ENCODE assay signal across 21 cellular contexts in genomic region chr1:60156371-60156770, GRCh38.
"Had no signal": no experiment of that assay in that cellular context is flagged by ENCODE, and none has a peak within 500 bp of the region (broad histone marks: within the 10 kb centered on the region; RNA-seq: fewer than 3 reads in every experiment).

No MANE protein-coding gene starts in this region.

- H3K27ac Mint-ChIP-seq: dendritic cell treated with granulocyte-macrophage colony-stimulating factor and Interleukin-4, amounts not matched to agents 40 ng/mL and 50 ng/mL, for 4 days; effector memory CD8-positive, alpha-beta T cell; endodermal cell had no signal

- H3K27me3 ChIP-seq: colonic mucosa, esophagus muscularis mucosa, esophagus squamous epithelium, gastrocnemius medialis, gastroesophageal sphincter, heart left ventricle, heart right ventricle had no signal

- H3K4me3 Mint-ChIP-seq: dendritic cell treated with granulocyte-macrophage colony-stimulating factor and Interleukin-4, amounts not matched to agents 40 ng/mL and 50 ng/mL, for 4 days; effector memory CD8-positive, alpha-beta T cell; endodermal cell had no signal

- DNase-seq: cortex of kidney; dorsolateral prefrontal cortex; effector CD4-positive, alpha-beta T cell; effector CD8-positive, alpha-beta T cell; effector memory CD4-positive, alpha-beta T cell; effector memory CD8-positive, alpha-beta T cell; esophagus squamous epithelium; gastrocnemius medialis had no signal

- H3K27me3 Mint-ChIP-seq: dendritic cell treated with granulocyte-macrophage colony-stimulating factor and Interleukin-4, amounts not matched to agents 40 ng/mL and 50 ng/mL, for 4 days; effector memory CD8-positive, alpha-beta T cell had no signal

- H3K4me3 ChIP-seq: colonic mucosa, coronary artery, dorsolateral prefrontal cortex, esophagus muscularis mucosa, esophagus squamous epithelium, gastrocnemius medialis, gastroesophageal sphincter, heart left ventricle, heart right ventricle had no signal

- H3K4me1 ChIP-seq: colonic mucosa, esophagus muscularis mucosa, esophagus squamous epithelium, foreskin keratinocyte, gastrocnemius medialis, gastroesophageal sphincter, heart left ventricle, heart right ventricle had no signal

- H3K36me3 ChIP-seq: colonic mucosa, esophagus muscularis mucosa, esophagus squamous epithelium, gastrocnemius medialis, gastroesophageal sphincter, heart left ventricle, heart right ventricle had no signal

- H3K9me3 Mint-ChIP-seq: dendritic cell treated with granulocyte-macrophage colony-stimulating factor and Interleukin-4, amounts not matched to agents 40 ng/mL and 50 ng/mL, for 4 days; effector memory CD8-positive, alpha-beta T cell; endodermal cell had no signal

- FAIRE-seq: colon, endometrium, frontal cortex had no signal

- ATAC-seq: effector memory CD8-positive, alpha-beta T cell; gastrocnemius medialis; gastroesophageal sphincter had no signal

- H3K9me3 ChIP-seq: colonic mucosa, esophagus muscularis mucosa, esophagus squamous epithelium, gastrocnemius medialis, gastroesophageal sphincter, heart left ventricle, heart right ventricle had no signal

- H3K4me1 Mint-ChIP-seq: endodermal cell had no signal

- H3K27ac ChIP-seq: colonic mucosa, coronary artery, dorsolateral prefrontal cortex, epithelial cell of prostate, esophagus muscularis mucosa, esophagus squamous epithelium, foreskin keratinocyte, gastrocnemius medialis, gastroesophageal sphincter, heart left ventricle, heart right ventricle had no signal
